Comparison of ENCODE assay signal across 11 cellular contexts in the genomic region with DNA sequence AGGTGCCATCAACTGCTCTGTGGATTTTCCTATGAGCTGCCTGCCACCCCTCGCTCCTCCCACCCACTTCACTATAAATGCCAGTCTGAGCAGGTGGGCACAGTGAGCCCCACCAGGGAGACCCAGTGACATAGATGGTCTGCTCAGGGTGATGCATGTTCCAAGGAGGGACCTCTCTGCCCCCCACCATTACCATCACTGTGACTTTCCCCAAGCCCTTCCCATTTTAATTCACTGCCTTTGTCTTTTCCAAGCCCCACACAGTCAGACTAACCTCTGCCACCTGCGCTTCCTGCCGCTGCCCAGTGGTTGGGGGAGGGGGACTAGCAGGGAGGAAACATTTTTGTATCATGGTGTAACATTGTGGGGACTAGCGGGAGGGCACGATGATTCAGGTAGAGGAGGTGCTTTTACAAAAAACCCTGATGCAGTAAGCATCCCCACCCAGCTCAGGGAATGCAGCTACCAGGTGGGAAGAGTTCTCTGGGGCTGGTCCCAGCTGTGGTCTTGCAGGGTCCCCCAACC. TPM values are rescaled to one million over a fixed set of nuclear protein-coding genes. Genes with fewer than 3 reads are reported as not detected.
DNase-seq lines count a peak whose midpoint lies in the region; ATAC-seq and TF ChIP-seq lines count a peak whose summit lies in the region.
"Had no signal": no experiment of that assay in that cellular context is flagged by ENCODE, and none has a peak within 500 bp of the region (broad histone marks: within the 10 kb centered on the region; RNA-seq: fewer than 3 reads in every experiment).

No MANE protein-coding gene starts in this region.

- TF ChIP-seq CTCF in coronary artery (IDR thresholded peaks at IDR 0.05) (no peak), left lung (IDR thresholded peaks at IDR 0.05) (no peak), testis (IDR thresholded peaks at IDR 0.05) (no peak)

- H3K9me3 Mint-ChIP-seq in activated CD4-positive, alpha-beta T cell treated with anti-CD3 and anti-CD28 coated beads, Interleukin-2, amount 10 ng/mL, durations not matched to agents 7 days and 5 days: no peaks in the 10 kb centered on the region

- H3K36me3 ChIP-seq in left lung (no peaks in the 10 kb centered on the region), testis (ENCODE audit: low read depth, missing control alignments) (no peaks in the 10 kb centered on the region)

- H3K9me3 ChIP-seq in left lung: no peaks in the 10 kb centered on the region
- H3K9me3 ChIP-seq in testis: no peaks in the 10 kb centered on the region

- no peak for TF ChIP-seq POLR2A in testis (IDR thresholded peaks at IDR 0.05)

- CTCF ChIA-PET in activated CD4-positive, alpha-beta T cell treated with anti-CD3 and anti-CD28 coated beads, Interleukin-2, amount 10 ng/mL, durations not matched to agents 7 days and 5 days (lab: Charles Lee): no interaction called here

- intact Hi-C loops in left lung (cut with DNase I) (no loop called here), testis (cut with DNase I; ENCODE audit: low total_unique reads) (no loop called here)

- H3K27me3 Mint-ChIP-seq in activated CD4-positive, alpha-beta T cell treated with anti-CD3 and anti-CD28 coated beads, Interleukin-2, amount 10 ng/mL, durations not matched to agents 7 days and 5 days: no peaks in the 10 kb centered on the region

- WGBS in testis, 2 donors: 67 to 86% methylated on average over 5 of the region's 5 CpGs

- peak; percentile 96 for DNase-seq in Jurkat, Clone E6-1 (ENCODE audit: low read depth, low spot score)
- peak; percentile 75 for DNase-seq in activated CD4-positive, alpha-beta T cell treated with anti-CD3 and anti-CD28 coated beads, Interleukin-2, amount 10 ng/mL, durations not matched to agents 7 days and 5 days
- DNase-seq in coronary artery (ENCODE audit: low spot score) (peak; percentile 59), NCI-H146 treated with DMSO at 0.1 percent for 48 hours (lab: John Stamatoyannopoulos, UW; ENCODE audit: unreplicated experiment) (no peak), left lung (no peak), testis (no peak)
- peak; percentile 67 for DNase-seq in stimulated activated CD4-positive, alpha-beta T cell treated with anti-CD3 and anti-CD28 coated beads, Interleukin-4, amount 100 ng/mL, for 24 hours
- DNase-seq: erythroblast, GF-D8, NCI-H510A had no signal

- H3K27ac ChIP-seq in coronary artery: no peak overlapping the region
- no peak overlapping the region for H3K27ac ChIP-seq in left lung
- no peak overlapping the region for H3K27ac ChIP-seq in testis

- ATAC-seq in left lung (no peak), HG02798 (IDR thresholded peaks at IDR 0.05; ENCODE audit: poor library complexity, unreplicated experiment) (no peak)

- H3K27me3 ChIP-seq in left lung (peaks cover 40 to 65% of the 10 kb centered on the region in 2 donors), testis (no peaks in the 10 kb centered on the region)

- peaks cover 52% of the 10 kb centered on the region for H3K4me1 Mint-ChIP-seq in activated CD4-positive, alpha-beta T cell treated with anti-CD3 and anti-CD28 coated beads, Interleukin-2, amount 10 ng/mL, durations not matched to agents 7 days and 5 days

- peaks cover 6 to 17% of the 10 kb centered on the region in 2 donors for H3K4me1 ChIP-seq in left lung
- peaks cover 4% of the 10 kb centered on the region for H3K4me1 ChIP-seq in testis

- POLR2A ChIA-PET in activated CD4-positive, alpha-beta T cell treated with anti-CD3 and anti-CD28 coated beads, Interleukin-2, amount 10 ng/mL, durations not matched to agents 7 days and 5 days (lab: Charles Lee): interaction anchor here (1.0 to 8.4 kb wide), 3 partner anchors 10 to 17 kb away, joined by 3 to 143 read pairs (median 66); no protein-coding TSS in a partner anchor

- H3K27ac Mint-ChIP-seq in activated CD4-positive, alpha-beta T cell treated with anti-CD3 and anti-CD28 coated beads, Interleukin-2, amount 10 ng/mL, durations not matched to agents 7 days and 5 days: peak overlapping the region; percentile 100

- H3K36me3 Mint-ChIP-seq in activated CD4-positive, alpha-beta T cell treated with anti-CD3 and anti-CD28 coated beads, Interleukin-2, amount 10 ng/mL, durations not matched to agents 7 days and 5 days (ENCODE audit: low read depth): peaks cover 78% of the 10 kb centered on the region

- H3K4me3 Mint-ChIP-seq in activated CD4-positive, alpha-beta T cell treated with anti-CD3 and anti-CD28 coated beads, Interleukin-2, amount 10 ng/mL, durations not matched to agents 7 days and 5 days: peak overlapping the region; percentile 100

- peak overlapping the region; percentile 84 for H3K4me3 ChIP-seq in Jurkat, Clone E6-1 (ENCODE audit: low read length)
- H3K4me3 ChIP-seq in coronary artery (no peak overlapping the region), left lung (no peak overlapping the region), testis (no peak overlapping the region)

RNA-seq across cellular contexts. Expression of gene PRSS2, which starts 24.6 kb away (rescaled TPM):
- polyA plus RNA-seq in Jurkat, Clone E6-1 (2012; ENCODE audit: insufficient read depth, insufficient read length): not detected
- total RNA-seq in activated CD4-positive, alpha-beta T cell treated with anti-CD3 and anti-CD28 coated beads, Interleukin-2, amount 10 ng/mL, durations not matched to agents 7 days and 5 days: not detected
- total RNA-seq in left lung (10 to 100 TPM in 1 of 2 donors, not detected in 1; 13.1 TPM), testis (not detected)
- polyA plus RNA-seq in testis (ENCODE audit: insufficient read depth, low read depth, low replicate concordance): not detected

RNA-seq across cellular contexts. Expression of gene PRSS1, which starts 46.1 kb away (rescaled TPM):
- not detected for polyA plus RNA-seq in Jurkat, Clone E6-1 (2012; ENCODE audit: insufficient read depth, insufficient read length)
- not detected for total RNA-seq in activated CD4-positive, alpha-beta T cell treated with anti-CD3 and anti-CD28 coated beads, Interleukin-2, amount 10 ng/mL, durations not matched to agents 7 days and 5 days
- total RNA-seq in left lung (under 1 TPM in 1 of 2 donors, not detected in 1; 0.99 TPM), testis (not detected)
- not detected for polyA plus RNA-seq in testis (ENCODE audit: insufficient read depth, low read depth, low replicate concordance)

RNA-seq across cellular contexts. Expression of gene EPHB6, which starts 59.5 kb away (rescaled TPM):
- polyA plus RNA-seq in Jurkat, Clone E6-1 (2012; ENCODE audit: insufficient read depth, insufficient read length): 34.2 TPM
- total RNA-seq in activated CD4-positive, alpha-beta T cell treated with anti-CD3 and anti-CD28 coated beads, Interleukin-2, amount 10 ng/mL, durations not matched to agents 7 days and 5 days: 10 to 100 TPM; 28.6 to 29.1 TPM
- total RNA-seq in left lung (10 to 100 TPM in 1 of 2 donors, 1 to 10 TPM in 1; 6.5 to 12.1 TPM), testis (10 to 100 TPM; 47.3 to 52.0 TPM)
- polyA plus RNA-seq in testis (ENCODE audit: insufficient read depth, low read depth, low replicate concordance): 38.1 TPM

Comparison
In these comparisons a context has a peak if more than half of its experiments do, and no peak if none do; other contexts are left out.
1. DNase-seq: peak in Jurkat, Clone E6-1 (single experiment), activated CD4-positive, alpha-beta T cell treated with anti-CD3 and anti-CD28 coated beads, Interleukin-2, amount 10 ng/mL, durations not matched to agents 7 days and 5 days (single experiment), coronary artery (single experiment) and stimulated activated CD4-positive, alpha-beta T cell treated with anti-CD3 and anti-CD28 coated beads, Interleukin-4, amount 100 ng/mL, for 24 hours (single experiment); none in NCI-H146 treated with DMSO at 0.1 percent for 48 hours (single experiment), left lung (0 of 2) and testis (single experiment).